10 cellular contexts compared by ENCODE assay signal in genomic region chr17:77208217-77208808, GRCh38.
DNase-seq lines count a peak whose midpoint lies in the region; ATAC-seq, FAIRE-seq and TF ChIP-seq lines count a peak whose summit lies in the region.
"Had no signal": no experiment of that assay in that cellular context is flagged by ENCODE, and none has a peak within 500 bp of the region (broad histone marks: within the 10 kb centered on the region; RNA-seq: fewer than 3 reads in every experiment).

No MANE protein-coding gene starts in this region.

- H3K27ac Mint-ChIP-seq in activated naive CD8-positive, alpha-beta T cell treated with anti-CD3 and anti-CD28 coated beads, Interleukin-2, amount 50 U/mL, for 24 hours: no peak overlapping the region

- CTCF ChIA-PET in OCI-LY7 (lab: Charles Lee; ENCODE audit: unreplicated experiment): interaction anchor here (1.0 kb wide), 1 partner anchor 26 kb away, joined by 3 read pairs; no protein-coding TSS in a partner anchor

- H3K9me3 ChIP-seq in OCI-LY7 (ENCODE audit: low read length): no peaks in the 10 kb centered on the region

- H4K20me1 ChIP-seq in OCI-LY7 (ENCODE audit: insufficient read depth, low read length): no peaks in the 10 kb centered on the region; the same call in 1 of the 2 replicates

- no TSS peak for BruUV-seq in OCI-LY7 (replicated peaks; lab: Mats Ljungman, UMichigan)

- DNase-seq in SHP77 (lab: John Stamatoyannopoulos, UW) (peak; percentile 35 to 80), fibroblast of villous mesenchyme (ENCODE audit: low read depth) (peak; percentile 83), NCI-H524 (lab: John Stamatoyannopoulos, UW) (no peak), OCI-LY7 (ENCODE audit: low spot score) (no peak), GM19238 (ENCODE audit: insufficient read length, low spot score) (no peak)
- no peak for DNase-seq in activated naive CD8-positive, alpha-beta T cell treated with anti-CD3 and anti-CD28 coated beads, Interleukin-2, amount 50 U/mL, for 24 hours

- peaks cover 8% of the 10 kb centered on the region for H3K4me1 Mint-ChIP-seq in activated naive CD8-positive, alpha-beta T cell treated with anti-CD3 and anti-CD28 coated beads, Interleukin-2, amount 50 U/mL, for 24 hours
- H3K4me1 Mint-ChIP-seq: central memory CD8-positive, alpha-beta T cell had no signal

- peaks cover 48% of the 10 kb centered on the region for H3K36me3 ChIP-seq in rectal smooth muscle tissue (ENCODE audit: control insufficient read depth, insufficient read depth, low read length)
- H3K36me3 ChIP-seq in OCI-LY7 (ENCODE audit: insufficient read depth, low read length): peaks cover 97% of the 10 kb centered on the region

- TF ChIP-seq CTCF in fibroblast of villous mesenchyme (IDR thresholded peaks at IDR 0.05; ENCODE audit: insufficient read depth, low read depth, low read length) (peak; percentile 43), OCI-LY7 (conservative IDR thresholded peaks at IDR 0.05; ENCODE audit: low read length) (no peak)

- H2AFZ ChIP-seq in OCI-LY7 (ENCODE audit: low read length): no peak overlapping the region

- H3K9me3 Mint-ChIP-seq in activated naive CD8-positive, alpha-beta T cell treated with anti-CD3 and anti-CD28 coated beads, Interleukin-2, amount 50 U/mL, for 24 hours: no peaks in the 10 kb centered on the region
- H3K9me3 Mint-ChIP-seq: central memory CD8-positive, alpha-beta T cell had no signal

- no peak overlapping the region for H3K4me3 Mint-ChIP-seq in activated naive CD8-positive, alpha-beta T cell treated with anti-CD3 and anti-CD28 coated beads, Interleukin-2, amount 50 U/mL, for 24 hours
- H3K4me3 Mint-ChIP-seq: central memory CD8-positive, alpha-beta T cell had no signal

- no peak overlapping the region for H3K4me2 ChIP-seq in OCI-LY7 (ENCODE audit: low read length)

- H3K27ac ChIP-seq in rectal smooth muscle tissue (ENCODE audit: low read depth, low read length) (peak overlapping the region; percentile 37), OCI-LY7 (ENCODE audit: low read depth, low read length, poor library complexity, severe bottlenecking) (no peak overlapping the region)
- H3K27ac ChIP-seq: HL-60 had no signal

- peaks cover 4% of the 10 kb centered on the region; the same call in 1 of the 2 replicates for H3K79me2 ChIP-seq in OCI-LY7 (ENCODE audit: insufficient read depth, low read depth, low read length)

- no peaks in the 10 kb centered on the region for H3K27me3 Mint-ChIP-seq in activated naive CD8-positive, alpha-beta T cell treated with anti-CD3 and anti-CD28 coated beads, Interleukin-2, amount 50 U/mL, for 24 hours
- H3K27me3 Mint-ChIP-seq: central memory CD8-positive, alpha-beta T cell had no signal

- POLR2A ChIA-PET in OCI-LY7 (lab: Charles Lee): interaction anchor here (0.7 to 1.6 kb wide), 4 partner anchors 10 to 58 kb away, joined by 3 to 5 read pairs (median 4); no protein-coding TSS in a partner anchor

- H3K4me1 ChIP-seq in rectal smooth muscle tissue (ENCODE audit: control insufficient read depth, insufficient read depth, low read length): peaks cover 7% of the 10 kb centered on the region
- H3K4me1 ChIP-seq in OCI-LY7 (ENCODE audit: insufficient read depth, low read length, poor library complexity, severe bottlenecking): peaks cover 41% of the 10 kb centered on the region

- peak; percentile 61 for FAIRE-seq in G401.6 (lab: Jason Lieb, UNC)

- H3K4me3 ChIP-seq in fibroblast of villous mesenchyme (ENCODE audit: low read depth, low read length) (no peak overlapping the region), rectal smooth muscle tissue (ENCODE audit: low read length) (no peak overlapping the region), OCI-LY7 (ENCODE audit: low read depth, low read length, poor library complexity, severe bottlenecking) (no peak overlapping the region)

- ATAC-seq in activated naive CD8-positive, alpha-beta T cell treated with anti-CD3 and anti-CD28 coated beads, Interleukin-2, amount 50 U/mL, for 24 hours: no peak

- no peak overlapping the region for H3K9ac ChIP-seq in rectal smooth muscle tissue (ENCODE audit: low read length)

- H3K9me2 ChIP-seq in OCI-LY7 (ENCODE audit: insufficient read depth, low read length): no peaks in the 10 kb centered on the region

- H3K27me3 ChIP-seq in rectal smooth muscle tissue (ENCODE audit: control insufficient read depth, insufficient read depth, low read length): no peaks in the 10 kb centered on the region

- H3K36me3 Mint-ChIP-seq in activated naive CD8-positive, alpha-beta T cell treated with anti-CD3 and anti-CD28 coated beads, Interleukin-2, amount 50 U/mL, for 24 hours (ENCODE audit: low read depth): peaks cover 54% of the 10 kb centered on the region

- intact Hi-C loops in OCI-LY7 (cut with micrococcal nuclease; ENCODE audit: unreplicated experiment): no loop called here

Comparison
In these comparisons a context has a peak if more than half of its experiments do, and no peak if none do; other contexts are left out.
1. DNase-seq: peak in SHP77 (2 of 2) and fibroblast of villous mesenchyme (single experiment); none in activated naive CD8-positive, alpha-beta T cell treated with anti-CD3 and anti-CD28 coated beads, Interleukin-2, amount 50 U/mL, for 24 hours (single experiment), NCI-H524 (0 of 2), OCI-LY7 (single experiment) and GM19238 (single experiment).